28 cellular contexts compared by ENCODE assay signal in genomic region chr3:120098710-120099109, GRCh38. TPM values are rescaled to one million over a fixed set of nuclear protein-coding genes. Genes with fewer than 3 reads are reported as not detected.
DNase-seq lines count a peak whose midpoint lies in the region; ATAC-seq and TF ChIP-seq lines count a peak whose summit lies in the region.
"Had no signal": no experiment of that assay in that cellular context is flagged by ENCODE, and none has a peak within 500 bp of the region (broad histone marks: within the 10 kb centered on the region; RNA-seq: fewer than 3 reads in every experiment).

No MANE protein-coding gene starts in this region.

- H3K4me3 Mint-ChIP-seq in endothelial cell (ENCODE audit: unreplicated experiment) (peak overlapping the region; percentile 47), progenitor cell of endocrine pancreas (ENCODE audit: low read depth) (peak overlapping the region; percentile 35)
- H3K4me3 Mint-ChIP-seq: CD4-positive, alpha-beta T cell; GM23338; memory B cell; T-helper 17 cell had no signal

- H3K27me3 Mint-ChIP-seq in endothelial cell (ENCODE audit: unreplicated experiment) (peaks cover 16% of the 10 kb centered on the region), progenitor cell of endocrine pancreas (no peaks in the 10 kb centered on the region)
- H3K27me3 Mint-ChIP-seq: CD4-positive, alpha-beta T cell; memory B cell; T-helper 17 cell had no signal

- no peaks in the 10 kb centered on the region for H3K9me2 ChIP-seq in Loucy (replicated peaks; ENCODE audit: low read depth, low read length)

- peak overlapping the region; percentile 38 for H3K9ac ChIP-seq in Loucy (ENCODE audit: low read depth, low read length, poor library complexity, severe bottlenecking)

- no peaks in the 10 kb centered on the region for H3K9me3 ChIP-seq in Loucy (ENCODE audit: insufficient read depth, low read depth, low read length)
- H3K9me3 ChIP-seq: A549, sigmoid colon, transverse colon had no signal

- H3K4me2 ChIP-seq in Loucy (ENCODE audit: low read depth, low read length, poor library complexity, severe bottlenecking): peak overlapping the region; percentile 37
- H3K4me2 ChIP-seq: A549, GM23338 had no signal

- H3K9me3 Mint-ChIP-seq in endothelial cell (ENCODE audit: unreplicated experiment): no peaks in the 10 kb centered on the region
- H3K9me3 Mint-ChIP-seq in progenitor cell of endocrine pancreas (ENCODE audit: low read depth): no peaks in the 10 kb centered on the region
- H3K9me3 Mint-ChIP-seq: CD4-positive, alpha-beta T cell; GM23338; memory B cell had no signal

- H3K4me3 ChIP-seq in Loucy (ENCODE audit: low read length, poor library complexity, severe bottlenecking): peak overlapping the region; percentile 2
- H3K4me3 ChIP-seq: A549, GM23338, sigmoid colon, SK-N-MC, transverse colon had no signal

- H3K4me1 Mint-ChIP-seq in endothelial cell (ENCODE audit: unreplicated experiment) (peaks cover 18% of the 10 kb centered on the region), progenitor cell of endocrine pancreas (ENCODE audit: low read depth) (peaks cover 26% of the 10 kb centered on the region)

- H3K79me2 ChIP-seq in Loucy (ENCODE audit: insufficient read depth, low read length): peaks cover 29% of the 10 kb centered on the region

- DNase-seq in NCI-H748 (lab: John Stamatoyannopoulos, UW; ENCODE audit: unreplicated experiment) (peak; percentile 2), NCI-H748 treated with DMSO at 0.1 percent for 48 hours (lab: John Stamatoyannopoulos, UW) (no peak), endothelial cell (ENCODE audit: low spot score) (no peak), progenitor cell of endocrine pancreas (ENCODE audit: low spot score, unreplicated experiment) (no peak), Right ventricle myocardium superior (no peak)
- DNase-seq: activated naive CD4-positive, alpha-beta T cell; activated T-cell treated with anti-CD3 and anti-CD28 coated beads, Interleukin-2, amount 50 U/mL, for 48 hours; AML-193; CD4-positive, alpha-beta T cell; foreskin melanocyte; hippocampal formation; left colon; MV-4-11; NCI-H1694; NCI-H226; NCI-H774; RPMI8226; sigmoid colon; T-helper 17 cell; transverse colon had no signal

- intact Hi-C loops in Right ventricle myocardium superior (cut with DNase I): loop anchor here (10.0 kb wide), 1 partner anchor 204 kb away; no protein-coding TSS in a partner anchor

- H3K36me3 ChIP-seq in Loucy (ENCODE audit: insufficient read depth, low read length): no peaks in the 10 kb centered on the region
- H3K36me3 ChIP-seq: transverse colon had no signal

- H3K27me3 ChIP-seq in Loucy (ENCODE audit: insufficient read depth, low read length, poor library complexity, severe bottlenecking): no peaks in the 10 kb centered on the region
- H3K27me3 ChIP-seq: sigmoid colon, transverse colon had no signal

- H3K27ac Mint-ChIP-seq in endothelial cell (ENCODE audit: unreplicated experiment) (peak overlapping the region; percentile 32), progenitor cell of endocrine pancreas (peak overlapping the region; percentile 67)
- H3K27ac Mint-ChIP-seq: CD4-positive, alpha-beta T cell; GM23338; memory B cell; T-helper 17 cell had no signal

- H3F3A ChIP-seq in Loucy (ENCODE audit: low read depth): peaks cover 9% of the 10 kb centered on the region; the same call in 1 of the 2 replicates

- H2AFZ ChIP-seq in Loucy (ENCODE audit: low read length): no peak overlapping the region
- H2AFZ ChIP-seq: GM23338 had no signal

- H4K20me1 ChIP-seq in Loucy (ENCODE audit: insufficient read depth, low read length, poor library complexity, severe bottlenecking): no peaks in the 10 kb centered on the region

- H3K4me1 ChIP-seq in Loucy (ENCODE audit: insufficient read depth, low read length, poor library complexity, severe bottlenecking): peaks cover 30% of the 10 kb centered on the region

- H3K36me3 Mint-ChIP-seq in endothelial cell (ENCODE audit: low read depth, unreplicated experiment) (peaks cover 13% of the 10 kb centered on the region), progenitor cell of endocrine pancreas (ENCODE audit: insufficient read depth) (peaks cover 15% of the 10 kb centered on the region)

- TF ChIP-seq CTCF in Loucy (conservative IDR thresholded peaks at IDR 0.05; ENCODE audit: low read length): no peak
- TF ChIP-seq CTCF in endothelial cell (IDR thresholded peaks at IDR 0.05; ENCODE audit: unreplicated experiment): no peak
- TF ChIP-seq CTCF in progenitor cell of endocrine pancreas (IDR thresholded peaks at IDR 0.05; ENCODE audit: unreplicated experiment): no peak

- ATAC-seq in Right ventricle myocardium superior (ENCODE audit: poor library complexity) (no peak), GM19324 (IDR thresholded peaks at IDR 0.05; ENCODE audit: low FRiP score, unreplicated experiment) (no peak), GM19452 (IDR thresholded peaks at IDR 0.05; ENCODE audit: unreplicated experiment) (no peak)
- ATAC-seq: A549, esophagus mucosa, GM23338, left colon, T-helper 17 cell had no signal

RNA-seq across cellular contexts. Expression of gene GSK3B, which starts 4.5 kb away (rescaled TPM):
- 78.6 TPM for total RNA-seq in endothelial cell (ENCODE audit: unreplicated experiment)
- 80.0 and 81.3 TPM in 2 replicates for total RNA-seq in progenitor cell of endocrine pancreas
- 35.0 TPM for total RNA-seq in Right ventricle myocardium superior
